Comparison of ENCODE assay signal across 12 cellular contexts in genomic region chr2:174120346-174120745, GRCh38.
DNase-seq lines count a peak whose midpoint lies in the region; ATAC-seq and TF ChIP-seq lines count a peak whose summit lies in the region.
"Had no signal": no experiment of that assay in that cellular context is flagged by ENCODE, and none has a peak within 500 bp of the region (broad histone marks: within the 10 kb centered on the region; RNA-seq: fewer than 3 reads in every experiment).

No MANE protein-coding gene starts in this region.

- no peak overlapping the region for H2BK120ac ChIP-seq in neuronal stem cell (ENCODE audit: low read depth, low read length)

- DNase-seq in COR-L47 (lab: John Stamatoyannopoulos, UW) (peak; percentile 20), HFFc6 (peak; percentile 42), lung microvascular endothelial cell (ENCODE audit: low read depth in 2 of 2) (peak; percentile 5 to 50), dorsolateral prefrontal cortex (no peak), neuronal stem cell (ENCODE audit: low spot score) (no peak)
- peak; percentile 41 to 55 for DNase-seq in activated T-cell treated with anti-CD3 and anti-CD28 coated beads, Interleukin-2, amount 50 U/mL, for 48 hours
- DNase-seq: activated CD4-positive, alpha-beta T cell treated with anti-CD3 and anti-CD28 coated beads, Interleukin-2, amount 50 U/mL, for 1 hour; heart right ventricle; naive B cell had no signal

- no peak overlapping the region for H3K4me3 ChIP-seq in dorsolateral prefrontal cortex
- H3K4me3 ChIP-seq in neuronal stem cell (ENCODE audit: low read length in 2 of 2): no peak overlapping the region
- H3K4me3 ChIP-seq: heart right ventricle had no signal

- no peak overlapping the region for H3K4ac ChIP-seq in neuronal stem cell (ENCODE audit: low read length)

- peaks cover 0 to 31% of the 10 kb centered on the region in 2 donors for H3K36me3 ChIP-seq in neuronal stem cell (replicated peaks in 1 of 2; ENCODE audit: control insufficient read depth in 2 of 2, insufficient read depth in 2 of 2, low read length in 2 of 2)

- intact Hi-C loops in dorsolateral prefrontal cortex (cut with DNase I): no loop called here

- no peak for TF ChIP-seq CTCF in HFFc6 (IDR thresholded peaks at IDR 0.05)
- no peak for TF ChIP-seq CTCF in dorsolateral prefrontal cortex (IDR thresholded peaks at IDR 0.05 in 54 of 56, conservative IDR thresholded peaks at IDR 0.05 in 2 of 56; ENCODE audit: low read depth in 1 of 56, partially characterized antibody in 56 of 56)

- no peak overlapping the region for H4K8ac ChIP-seq in neuronal stem cell (ENCODE audit: low read depth, low read length)

- peaks cover 17% of the 10 kb centered on the region for H3K36me3 Mint-ChIP-seq in HFFc6 (ENCODE audit: low read depth)

- H3K27me3 ChIP-seq in dorsolateral prefrontal cortex: no peaks in the 10 kb centered on the region
- no peaks in the 10 kb centered on the region for H3K27me3 ChIP-seq in neuronal stem cell (ENCODE audit: control insufficient read depth in 3 of 3, insufficient read depth in 3 of 3, low read depth in 1 of 3, low read length in 3 of 3)
- H3K27me3 ChIP-seq: heart right ventricle had no signal

- H3K27ac Mint-ChIP-seq in HFFc6: peak overlapping the region; percentile 43

- no peak overlapping the region for H3K9ac ChIP-seq in neuronal stem cell (ENCODE audit: low read depth, low read length, poor library complexity)

- H3K9me3 ChIP-seq in neuronal stem cell (replicated peaks in 1 of 2; ENCODE audit: control insufficient read depth in 2 of 2, insufficient read depth in 1 of 2, low read depth in 1 of 2, low read length in 2 of 2): no peaks in the 10 kb centered on the region
- H3K9me3 ChIP-seq: heart right ventricle had no signal

- H3K9me3 Mint-ChIP-seq in HFFc6: peaks cover 3% of the 10 kb centered on the region; the same call in 1 of the 2 replicates
- H3K9me3 Mint-ChIP-seq: central memory CD8-positive, alpha-beta T cell; naive B cell had no signal

- no peak overlapping the region for H4K91ac ChIP-seq in neuronal stem cell (ENCODE audit: low read depth, low read length, poor library complexity)

- H3K4me1 Mint-ChIP-seq in HFFc6 (ENCODE audit: low read depth): peaks cover 67% of the 10 kb centered on the region
- H3K4me1 Mint-ChIP-seq: central memory CD8-positive, alpha-beta T cell had no signal

- H2BK15ac ChIP-seq in neuronal stem cell (ENCODE audit: low read length): no peak overlapping the region

- H3K14ac ChIP-seq in neuronal stem cell (ENCODE audit: low read length): no peak overlapping the region

- no peak overlapping the region for H3K4me2 ChIP-seq in neuronal stem cell (ENCODE audit: insufficient read depth, low read length, poor library complexity, severe bottlenecking)

- H3K27me3 Mint-ChIP-seq in HFFc6 (ENCODE audit: insufficient read depth): no peaks in the 10 kb centered on the region
- H3K27me3 Mint-ChIP-seq: central memory CD8-positive, alpha-beta T cell; naive B cell had no signal

- ATAC-seq in HG02798 (IDR thresholded peaks at IDR 0.05; ENCODE audit: poor library complexity, unreplicated experiment) (no peak), GM19397 (IDR thresholded peaks at IDR 0.05; ENCODE audit: unreplicated experiment) (no peak)
- ATAC-seq: heart right ventricle had no signal

- no peak overlapping the region for H2BK12ac ChIP-seq in neuronal stem cell (ENCODE audit: low read length)

- H3K27ac ChIP-seq in dorsolateral prefrontal cortex (no peak overlapping the region), neuronal stem cell (replicated peaks; ENCODE audit: low read length) (no peak overlapping the region)
- H3K27ac ChIP-seq: heart right ventricle had no signal

- H2AK5ac ChIP-seq in neuronal stem cell (ENCODE audit: low read depth, low read length): no peak overlapping the region

- no peak overlapping the region for H3K18ac ChIP-seq in neuronal stem cell (ENCODE audit: low read length)

- no peak overlapping the region for H2AFZ ChIP-seq in neuronal stem cell (ENCODE audit: low read length)

- H3K4me1 ChIP-seq in neuronal stem cell (ENCODE audit: control insufficient read depth in 2 of 2, insufficient read depth in 1 of 2, low read depth in 1 of 2, low read length in 2 of 2): peaks cover 7 to 31% of the 10 kb centered on the region in 2 donors
- H3K4me1 ChIP-seq: heart right ventricle had no signal

- H3K79me1 ChIP-seq in neuronal stem cell (ENCODE audit: low read depth, low read length): no peaks in the 10 kb centered on the region

- H2BK5ac ChIP-seq in neuronal stem cell (ENCODE audit: low read length): no peak overlapping the region

- WGBS in neuronal stem cell (ENCODE audit: extremely low coverage in 2 of 2, insufficient read length in 2 of 2, insufficient replicate concordance in 1 of 2), 2 donors: no CpG with 5 or more reads among the region's 2 CpGs

- H3K23ac ChIP-seq in neuronal stem cell (ENCODE audit: low read depth, low read length, poor library complexity): no peak overlapping the region

- H3K4me3 Mint-ChIP-seq in HFFc6: peak overlapping the region; percentile 49; the same call in 1 of the 2 replicates
- H3K4me3 Mint-ChIP-seq: central memory CD8-positive, alpha-beta T cell; naive B cell had no signal

Comparison
In these comparisons a context has a peak if more than half of its experiments do, and no peak if none do; other contexts are left out.
1. DNase-seq: peak in COR-L47 (single experiment), HFFc6 (single experiment), activated T-cell treated with anti-CD3 and anti-CD28 coated beads, Interleukin-2, amount 50 U/mL, for 48 hours (2 of 2) and lung microvascular endothelial cell (2 of 2); none in dorsolateral prefrontal cortex (0 of 10) and neuronal stem cell (single experiment).